ENCODE assay signal across 9 cellular contexts in genomic region chr2:96817882-96818281, GRCh38. TPM values are rescaled to one million over a fixed set of nuclear protein-coding genes. Genes with fewer than 3 reads are reported as not detected.
DNase-seq lines count a peak whose midpoint lies in the region; ATAC-seq and TF ChIP-seq lines count a peak whose summit lies in the region.
"Had no signal": no experiment of that assay in that cellular context is flagged by ENCODE, and none has a peak within 500 bp of the region (broad histone marks: within the 10 kb centered on the region; RNA-seq: fewer than 3 reads in every experiment).

No MANE protein-coding gene starts in this region.

- peaks cover 61% of the 10 kb centered on the region for H3K4me1 Mint-ChIP-seq in activated T-cell treated with anti-CD3 and anti-CD28 coated beads, Interleukin-2, amount 50 U/mL, for 24 hours (ENCODE audit: low read depth)
- peaks cover 45% of the 10 kb centered on the region for H3K4me1 Mint-ChIP-seq in activated T-helper 2 cell treated with anti-CD3 and anti-CD28 coated beads, Interferon-gamma antibody, Interleukin-2, Interleukin-4, amounts not matched to agents 10 μg/mL and 5 μg/mL and 100 μg/mL, durations not matched to agents 14 hours and 24 hours and 36 hours (ENCODE audit: low read depth)

- no peak for ATAC-seq in lower lobe of right lung

- peak overlapping the region; percentile 84 for H3K4me3 ChIP-seq in lower lobe of right lung
- H3K4me3 ChIP-seq in thymus (ENCODE audit: low read length) = peak overlapping the region; percentile 86

- H3K4me3 Mint-ChIP-seq in activated T-cell treated with anti-CD3 and anti-CD28 coated beads, Interleukin-2, amount 50 U/mL, for 24 hours = peak overlapping the region; percentile 83
- peak overlapping the region; percentile 80 for H3K4me3 Mint-ChIP-seq in activated T-helper 2 cell treated with anti-CD3 and anti-CD28 coated beads, Interferon-gamma antibody, Interleukin-2, Interleukin-4, amounts not matched to agents 10 μg/mL and 5 μg/mL and 100 μg/mL, durations not matched to agents 14 hours and 24 hours and 36 hours (ENCODE audit: low read depth)

- intact Hi-C loops in activated T-helper 2 cell treated with anti-CD3 and anti-CD28 coated beads, Interferon-gamma antibody, Interleukin-2, Interleukin-4, amounts not matched to agents 10 μg/mL and 5 μg/mL and 100 μg/mL, durations not matched to agents 14 hours and 24 hours and 36 hours (cut with micrococcal nuclease) = loop anchor here (5.0 kb wide), 3 partner anchors 39 to 216 kb away; partner anchors contain the start of gene ANKRD39
- intact Hi-C loops in lower lobe of right lung (cut with DNase I) = no loop called here

- TF ChIP-seq CTCF in lower lobe of right lung (IDR thresholded peaks at IDR 0.05) = no peak

- no peak for DNase-seq in activated T-cell treated with anti-CD3 and anti-CD28 coated beads, Interleukin-2, amount 50 U/mL, for 24 hours
- no peak for DNase-seq in activated T-cell treated with anti-CD3 and anti-CD28 coated beads, Interleukin-2, amount 50 U/mL, for 48 hours
- DNase-seq in activated T-helper 2 cell treated with anti-CD3 and anti-CD28 coated beads, Interferon-gamma antibody, Interleukin-2, Interleukin-4, amounts not matched to agents 10 μg/mL and 5 μg/mL and 100 μg/mL, durations not matched to agents 14 hours and 24 hours and 36 hours (ENCODE audit: low spot score) = no peak
- no peak for DNase-seq in lower lobe of right lung
- no peak for DNase-seq in COLO668 (lab: John Stamatoyannopoulos, UW; ENCODE audit: unreplicated experiment)
- no peak for DNase-seq in NCI-H1436 (lab: John Stamatoyannopoulos, UW)
- DNase-seq in amygdala (lab: John Stamatoyannopoulos, UW) = no peak
- DNase-seq: amniotic stem cell had no signal

- H3K36me3 ChIP-seq in lower lobe of right lung (peaks cover 24% of the 10 kb centered on the region), thymus (ENCODE audit: control insufficient read depth, insufficient read depth) (peaks cover 1% of the 10 kb centered on the region)

- H3K27ac ChIP-seq in lower lobe of right lung (no peak overlapping the region), thymus (ENCODE audit: low read depth) (no peak overlapping the region)

- 98% methylated on average over 8 of the region's 8 CpGs for WGBS in thymus

- H3K4me1 ChIP-seq in lower lobe of right lung (peaks cover 55% of the 10 kb centered on the region), thymus (ENCODE audit: control insufficient read depth, insufficient read depth, low read length) (peaks cover 24% of the 10 kb centered on the region)

- H3K9me3 ChIP-seq in lower lobe of right lung (no peaks in the 10 kb centered on the region), thymus (ENCODE audit: control insufficient read depth) (no peaks in the 10 kb centered on the region)

- no peaks in the 10 kb centered on the region for H3K27me3 ChIP-seq in lower lobe of right lung (ENCODE audit: low read depth)
- no peaks in the 10 kb centered on the region for H3K27me3 ChIP-seq in thymus (ENCODE audit: control insufficient read depth, insufficient read depth)

- no peaks in the 10 kb centered on the region for H3K9me3 Mint-ChIP-seq in activated T-cell treated with anti-CD3 and anti-CD28 coated beads, Interleukin-2, amount 50 U/mL, for 24 hours
- H3K9me3 Mint-ChIP-seq in activated T-helper 2 cell treated with anti-CD3 and anti-CD28 coated beads, Interferon-gamma antibody, Interleukin-2, Interleukin-4, amounts not matched to agents 10 μg/mL and 5 μg/mL and 100 μg/mL, durations not matched to agents 14 hours and 24 hours and 36 hours = no peaks in the 10 kb centered on the region

- peak overlapping the region; percentile 74 for H3K27ac Mint-ChIP-seq in activated T-cell treated with anti-CD3 and anti-CD28 coated beads, Interleukin-2, amount 50 U/mL, for 24 hours
- H3K27ac Mint-ChIP-seq in activated T-helper 2 cell treated with anti-CD3 and anti-CD28 coated beads, Interferon-gamma antibody, Interleukin-2, Interleukin-4, amounts not matched to agents 10 μg/mL and 5 μg/mL and 100 μg/mL, durations not matched to agents 14 hours and 24 hours and 36 hours = no peak overlapping the region

- no peaks in the 10 kb centered on the region for H3K27me3 Mint-ChIP-seq in activated T-cell treated with anti-CD3 and anti-CD28 coated beads, Interleukin-2, amount 50 U/mL, for 24 hours
- H3K27me3 Mint-ChIP-seq in activated T-helper 2 cell treated with anti-CD3 and anti-CD28 coated beads, Interferon-gamma antibody, Interleukin-2, Interleukin-4, amounts not matched to agents 10 μg/mL and 5 μg/mL and 100 μg/mL, durations not matched to agents 14 hours and 24 hours and 36 hours (ENCODE audit: low read depth) = no peaks in the 10 kb centered on the region

- H3K36me3 Mint-ChIP-seq in activated T-cell treated with anti-CD3 and anti-CD28 coated beads, Interleukin-2, amount 50 U/mL, for 24 hours (ENCODE audit: low read depth) = peaks cover 58% of the 10 kb centered on the region
- peaks cover 45% of the 10 kb centered on the region for H3K36me3 Mint-ChIP-seq in activated T-helper 2 cell treated with anti-CD3 and anti-CD28 coated beads, Interferon-gamma antibody, Interleukin-2, Interleukin-4, amounts not matched to agents 10 μg/mL and 5 μg/mL and 100 μg/mL, durations not matched to agents 14 hours and 24 hours and 36 hours (ENCODE audit: low read depth)

RNA-seq across cellular contexts. Expression of gene CNNM3, which starts 1.8 kb away (rescaled TPM):
- total RNA-seq in activated T-helper 2 cell treated with anti-CD3 and anti-CD28 coated beads, Interferon-gamma antibody, Interleukin-2, Interleukin-4, amounts not matched to agents 10 μg/mL and 5 μg/mL and 100 μg/mL, durations not matched to agents 14 hours and 24 hours and 36 hours = 28.7 and 30.4 TPM in 2 replicates
- 29.0 TPM for total RNA-seq in lower lobe of right lung
- polyA plus RNA-seq in thymus = 7.3 TPM

RNA-seq across cellular contexts. Expression of gene ANKRD23, which starts 25.9 kb away (rescaled TPM):
- total RNA-seq in activated T-helper 2 cell treated with anti-CD3 and anti-CD28 coated beads, Interferon-gamma antibody, Interleukin-2, Interleukin-4, amounts not matched to agents 10 μg/mL and 5 μg/mL and 100 μg/mL, durations not matched to agents 14 hours and 24 hours and 36 hours = 7.0 and 9.1 TPM in 2 replicates
- 3.5 TPM for total RNA-seq in lower lobe of right lung
- polyA plus RNA-seq in thymus = 7.5 TPM

RNA-seq across cellular contexts. Expression of gene ANKRD39, which starts 39.9 kb away (rescaled TPM):
- total RNA-seq in activated T-helper 2 cell treated with anti-CD3 and anti-CD28 coated beads, Interferon-gamma antibody, Interleukin-2, Interleukin-4, amounts not matched to agents 10 μg/mL and 5 μg/mL and 100 μg/mL, durations not matched to agents 14 hours and 24 hours and 36 hours = 39.2 and 40.0 TPM in 2 replicates
- total RNA-seq in lower lobe of right lung = 9.4 TPM
- polyA plus RNA-seq in thymus = 10.0 TPM

RNA-seq across cellular contexts. Expression of gene SEMA4C, which starts 52.0 kb away (rescaled TPM):
- 32.0 and 36.1 TPM in 2 replicates for total RNA-seq in activated T-helper 2 cell treated with anti-CD3 and anti-CD28 coated beads, Interferon-gamma antibody, Interleukin-2, Interleukin-4, amounts not matched to agents 10 μg/mL and 5 μg/mL and 100 μg/mL, durations not matched to agents 14 hours and 24 hours and 36 hours
- total RNA-seq in lower lobe of right lung = 24.3 TPM
- polyA plus RNA-seq in thymus = 14.1 TPM

RNA-seq across cellular contexts. Expression of gene CNNM4, which starts 57.2 kb away (rescaled TPM):
- total RNA-seq in activated T-helper 2 cell treated with anti-CD3 and anti-CD28 coated beads, Interferon-gamma antibody, Interleukin-2, Interleukin-4, amounts not matched to agents 10 μg/mL and 5 μg/mL and 100 μg/mL, durations not matched to agents 14 hours and 24 hours and 36 hours = 10.1 and 11.3 TPM in 2 replicates
- 15.7 TPM for total RNA-seq in lower lobe of right lung
- polyA plus RNA-seq in thymus = 3.1 TPM
